Comparison of ENCODE assay signal across 8 cellular contexts in genomic region chr15:44819331-44819987, GRCh38.
DNase-seq lines count a peak whose midpoint lies in the region; ATAC-seq, FAIRE-seq and TF ChIP-seq lines count a peak whose summit lies in the region.
"Not testable (repeated sequence)": the region's sequence is repeated elsewhere in the genome, so short reads cannot be mapped to it uniquely, and the experiment has no call there.

No MANE protein-coding gene starts in this region.

- H2AFZ ChIP-seq in keratinocyte (ENCODE audit: control insufficient read depth, low read length), result peak overlapping the region; percentile 59
- H2AFZ ChIP-seq in neuronal stem cell (ENCODE audit: low read length), result not testable (repeated sequence)

- H3K4ac ChIP-seq in neuronal stem cell (ENCODE audit: low read length), result not testable (repeated sequence)

- H3K4me1 ChIP-seq in Panc1 (ENCODE audit: control insufficient read depth, insufficient read depth, low read length); keratinocyte (ENCODE audit: control insufficient read depth, extremely low read depth, insufficient read depth, low read length); neuronal stem cell (ENCODE audit: control insufficient read depth in 2 of 2, insufficient read depth in 1 of 2, low read depth in 1 of 2, low read length in 2 of 2): not testable (repeated sequence)

- dilution Hi-C loops in keratinocyte (cut with MboI; ENCODE audit: extremely low pct_ligation_motif_present, low sequenced_read_pairs), result not testable (repeated sequence)

- H3K79me1 ChIP-seq in neuronal stem cell (ENCODE audit: low read depth, low read length), result not testable (repeated sequence)

- not testable (repeated sequence) for H2BK15ac ChIP-seq in neuronal stem cell (ENCODE audit: low read length)

- not testable (repeated sequence) for H3K9ac ChIP-seq in keratinocyte (ENCODE audit: control insufficient read depth, extremely low read depth, insufficient read depth, low read length); neuronal stem cell (ENCODE audit: low read depth, low read length, poor library complexity)

- H3K36me3 ChIP-seq in Panc1 (ENCODE audit: control insufficient read depth, insufficient read depth, low read length); keratinocyte (ENCODE audit: control insufficient read depth in 2 of 2, extremely low read depth in 1 of 2, insufficient read depth in 2 of 2, low read length in 2 of 2); neuronal stem cell (replicated peaks in 1 of 2; ENCODE audit: control insufficient read depth in 2 of 2, insufficient read depth in 2 of 2, low read length in 2 of 2): not testable (repeated sequence)

- H3K4me2 ChIP-seq in keratinocyte (ENCODE audit: control insufficient read depth, extremely low read depth, insufficient read depth, low read depth, low read length); neuronal stem cell (ENCODE audit: insufficient read depth, low read length, poor library complexity, severe bottlenecking): not testable (repeated sequence)

- not testable (repeated sequence) for H3K27ac ChIP-seq in Panc1 (ENCODE audit: low read length); keratinocyte (ENCODE audit: control insufficient read depth, insufficient read depth, low read length); neuronal stem cell (replicated peaks; ENCODE audit: low read length)

- CTCF ChIA-PET in Panc1 (lab: Charles Lee), result interaction anchor here (0.6 kb wide), 1 partner anchor 82 kb away, joined by 3 read pairs; no protein-coding TSS in a partner anchor

- not testable (repeated sequence) for H2BK12ac ChIP-seq in neuronal stem cell (ENCODE audit: low read length)

- ATAC-seq in Panc1, result peak; percentile 59; the same call in 1 of the 2 replicates
- peak; percentile 86 for ATAC-seq in Right ventricle myocardium inferior

- not testable (repeated sequence) for H3K9me1 ChIP-seq in keratinocyte (ENCODE audit: control insufficient read depth, extremely low read depth, insufficient read depth, low read length)

- not testable (repeated sequence) for H3K4me3 ChIP-seq in Panc1 (ENCODE audit: low read depth in 2 of 2, low read length in 2 of 2); cardiac fibroblast (replicated peaks in 1 of 2; ENCODE audit: low read depth in 2 of 2, low read length in 2 of 2); keratinocyte (ENCODE audit: control insufficient read depth in 2 of 3, extremely low read depth in 1 of 3, insufficient read depth in 2 of 3, low read depth in 1 of 3, low read length in 3 of 3); neuronal stem cell (ENCODE audit: low read length in 2 of 2)

- not testable (repeated sequence) for H2AK5ac ChIP-seq in neuronal stem cell (ENCODE audit: low read depth, low read length)

- not testable (repeated sequence) for H3K23ac ChIP-seq in neuronal stem cell (ENCODE audit: low read depth, low read length, poor library complexity)

- in situ Hi-C loops in Panc1 (cut with HindIII; ENCODE audit: low pct_unique_long_range_greater_than_20kb, low sequenced_read_pairs), result not testable (repeated sequence)

- not testable (repeated sequence) for H4K91ac ChIP-seq in neuronal stem cell (ENCODE audit: low read depth, low read length, poor library complexity)

- not testable (repeated sequence) for BruUV-seq in Panc1 (replicated peaks; lab: Mats Ljungman, UMichigan)

- POLR2A ChIA-PET in Panc1 (lab: Charles Lee), result not testable (repeated sequence)

- intact Hi-C loops in Panc1 (cut with micrococcal nuclease; ENCODE audit: unreplicated experiment), result not testable (repeated sequence)
- intact Hi-C loops in Right ventricle myocardium inferior (cut with DNase I), result loop anchor here (10.0 kb wide), 1 partner anchor 95 kb away; no protein-coding TSS in a partner anchor

- FAIRE-seq in keratinocyte (lab: Jason Lieb, UNC), result not testable (repeated sequence)

- H3K18ac ChIP-seq in neuronal stem cell (ENCODE audit: low read length), result peak overlapping the region; percentile 17

- not testable (repeated sequence) for H3K14ac ChIP-seq in neuronal stem cell (ENCODE audit: low read length)

- not testable (repeated sequence) for H4K8ac ChIP-seq in neuronal stem cell (ENCODE audit: low read depth, low read length)

- not testable (repeated sequence) for H3K79me2 ChIP-seq in keratinocyte (ENCODE audit: control insufficient read depth, insufficient read depth, low read length)

- H3K27me3 ChIP-seq in Panc1 (ENCODE audit: control insufficient read depth, insufficient read depth, low read length); keratinocyte (ENCODE audit: control insufficient read depth, extremely low read depth, insufficient read depth, low read length); neuronal stem cell (ENCODE audit: control insufficient read depth in 3 of 3, insufficient read depth in 3 of 3, low read depth in 1 of 3, low read length in 3 of 3): not testable (repeated sequence)

- TF ChIP-seq CTCF in Panc1 (IDR thresholded peaks at IDR 0.05); cardiac fibroblast (IDR thresholded peaks at IDR 0.05; ENCODE audit: low read depth, low read length); keratinocyte (optimal IDR thresholded peaks at IDR 0.05 in 1 of 3, IDR thresholded peaks at IDR 0.05 in 1 of 3, conservative IDR thresholded peaks at IDR 0.05 in 1 of 3; ENCODE audit: extremely low read depth in 1 of 3, insufficient read depth in 2 of 3, low read length in 3 of 3): not testable (repeated sequence)

- H2BK120ac ChIP-seq in neuronal stem cell (ENCODE audit: low read depth, low read length), result not testable (repeated sequence)

- DNase-seq in AG08396 (ENCODE audit: low spot score) (peak; percentile 8), H4 (ENCODE audit: low spot score) (peak; percentile 18), NCI-H1694 treated with DMSO at 0.1 percent for 48 hours (lab: John Stamatoyannopoulos, UW) (peak; percentile 63), cardiac fibroblast (ENCODE audit: low read depth in 2 of 2) (peak; percentile 47 to 52)
- DNase-seq in Panc1 (ENCODE audit: low read depth, low spot score); Right ventricle myocardium inferior (ENCODE audit: missing footprints); keratinocyte (ENCODE audit: low read depth, low spot score); neuronal stem cell (ENCODE audit: low spot score): not testable (repeated sequence)

- not testable (repeated sequence) for H2BK5ac ChIP-seq in neuronal stem cell (ENCODE audit: low read length)

- H3K9me3 ChIP-seq in Panc1 (ENCODE audit: control insufficient read depth, insufficient read depth, low read depth, low read length); keratinocyte (ENCODE audit: control insufficient read depth, low read depth, low read length); neuronal stem cell (replicated peaks in 1 of 2; ENCODE audit: control insufficient read depth in 2 of 2, insufficient read depth in 1 of 2, low read depth in 1 of 2, low read length in 2 of 2): not testable (repeated sequence)

- WGBS in neuronal stem cell (ENCODE audit: extremely low coverage in 2 of 2, insufficient read length in 2 of 2, insufficient replicate concordance in 1 of 2), 2 donors, result no CpG with 5 or more reads among the region's 9 CpGs

- not testable (repeated sequence) for H4K20me1 ChIP-seq in keratinocyte (ENCODE audit: control insufficient read depth, extremely low read depth, insufficient read depth, low read length)
